Comparison of ENCODE assay signal across 10 cellular contexts in genomic region chr9:35385042-35385441, GRCh38.
DNase-seq lines count a peak whose midpoint lies in the region; ATAC-seq and TF ChIP-seq lines count a peak whose summit lies in the region.
"Had no signal": no experiment of that assay in that cellular context is flagged by ENCODE, and none has a peak within 500 bp of the region (broad histone marks: within the 10 kb centered on the region; RNA-seq: fewer than 3 reads in every experiment).

No MANE protein-coding gene starts in this region.

- H3K36me3 ChIP-seq in psoas muscle (ENCODE audit: insufficient read depth in 1 of 2, low read depth in 1 of 2) = peaks cover 21 to 97% of the 10 kb centered on the region in 2 donors
- peaks cover 54 to 92% (median 76%) of the 10 kb centered on the region in 4 donors for H3K36me3 ChIP-seq in upper lobe of left lung

- WGBS in psoas muscle, 3 donors = 58 to 85% (median 61%) methylated on average over 2 of the region's 2 CpGs
- 57 to 66% methylated on average over 2 of the region's 2 CpGs for WGBS in upper lobe of left lung, 2 donors

- ATAC-seq in psoas muscle (peak in 2 of 4 donors; percentile 59), GM18909 (IDR thresholded peaks at IDR 0.05; ENCODE audit: poor library complexity, unreplicated experiment) (no peak), upper lobe of left lung (ENCODE audit: low FRiP score in 2 of 2) (no peak)

- intact Hi-C loops in psoas muscle (cut with DNase I) = loop anchor here (5.0 to 10.0 kb wide), 3 partner anchors 48 to 270 kb away; partner anchors contain the start of gene ATOSB (in 1 of the 2)

- H3K9me3 ChIP-seq in psoas muscle = no peaks in the 10 kb centered on the region
- no peaks in the 10 kb centered on the region for H3K9me3 ChIP-seq in upper lobe of left lung

- TF ChIP-seq POLR2A in upper lobe of left lung (IDR thresholded peaks at IDR 0.05) = no peak

- TF ChIP-seq CTCF in WI38 (IDR thresholded peaks at IDR 0.05; ENCODE audit: low read depth, low read length) (peak; percentile 43), foreskin fibroblast (IDR thresholded peaks at IDR 0.05; ENCODE audit: low read depth, low read length) (peak; percentile 64), psoas muscle (IDR thresholded peaks at IDR 0.05) (peak; percentile 28), coronary artery (IDR thresholded peaks at IDR 0.05) (no peak), upper lobe of left lung (IDR thresholded peaks at IDR 0.05) (peak in 2 of 6 experiments; percentile 31 to 40)

- H3K4me3 ChIP-seq in WI38 (ENCODE audit: low read depth, low read length) (no peak overlapping the region), foreskin fibroblast (ENCODE audit: low read depth in 1 of 2, low read length in 2 of 2) (no peak overlapping the region), psoas muscle (no peak overlapping the region), coronary artery (no peak overlapping the region), upper lobe of left lung (no peak overlapping the region)

- H3K27ac ChIP-seq in psoas muscle = no peak overlapping the region
- H3K27ac ChIP-seq in coronary artery = no peak overlapping the region
- H3K27ac ChIP-seq in upper lobe of left lung = no peak overlapping the region
- H3K27ac ChIP-seq: epithelial cell of prostate had no signal

- H3K4me1 ChIP-seq in psoas muscle = no peaks in the 10 kb centered on the region
- H3K4me1 ChIP-seq in upper lobe of left lung = peaks cover 0 to 3% (median 0%) of the 10 kb centered on the region in 4 donors

- no peak for TF ChIP-seq EP300 in upper lobe of left lung (IDR thresholded peaks at IDR 0.05)

- H3K27me3 ChIP-seq in psoas muscle (ENCODE audit: insufficient read depth in 3 of 3, low read length in 2 of 3) (no peaks in the 10 kb centered on the region), upper lobe of left lung (no peaks in the 10 kb centered on the region)

- DNase-seq in ELR (ENCODE audit: low read depth) = peak; percentile 37
- DNase-seq in foreskin fibroblast = peak; percentile 63 to 83
- no peak for DNase-seq in psoas muscle
- DNase-seq in coronary artery (ENCODE audit: low spot score) = no peak
- DNase-seq in upper lobe of left lung = no peak
- no peak for DNase-seq in DMS53 (lab: John Stamatoyannopoulos, UW)
- DNase-seq: NCI-H774 had no signal

Comparison
In these comparisons a context has a peak if more than half of its experiments do, and no peak if none do; other contexts are left out.
1. DNase-seq: peak in ELR (single experiment) and foreskin fibroblast (2 of 2); none in psoas muscle (0 of 2), coronary artery (single experiment), upper lobe of left lung (0 of 2) and DMS53 (single experiment).